8 cellular contexts compared by ENCODE assay signal in the genomic region with DNA sequence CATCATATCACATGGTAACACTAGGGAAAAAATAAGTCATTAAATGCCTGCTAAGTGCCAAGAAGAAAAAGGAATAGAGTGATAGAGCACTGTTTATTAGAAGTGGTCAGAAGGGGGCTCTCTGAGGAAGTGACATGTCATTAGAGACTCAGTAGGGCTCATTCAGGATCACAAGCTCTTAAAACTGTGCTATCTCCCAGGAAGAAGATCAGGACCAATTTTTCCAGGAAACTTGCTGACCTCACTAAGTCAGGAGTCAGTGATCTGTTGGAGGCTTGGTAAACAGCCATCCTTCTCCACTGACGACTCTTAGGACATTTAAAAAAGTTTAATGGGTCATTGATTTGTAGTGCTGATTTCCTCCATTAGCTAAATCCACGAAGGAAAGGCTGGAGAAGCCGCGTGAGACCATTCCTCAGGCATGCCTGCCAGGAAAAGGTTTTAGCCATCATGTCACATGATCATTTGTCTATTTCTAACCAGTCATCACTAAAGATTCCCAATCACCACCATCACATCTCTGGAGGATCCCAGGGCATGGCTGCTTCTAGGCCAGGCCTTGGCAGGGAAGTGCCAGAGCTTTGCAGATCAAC. TPM values are rescaled to one million over a fixed set of nuclear protein-coding genes. Genes with fewer than 3 reads are reported as not detected.
DNase-seq lines count a peak whose midpoint lies in the region; ATAC-seq and TF ChIP-seq lines count a peak whose summit lies in the region.

No MANE protein-coding gene starts in this region.

- no peaks in the 10 kb centered on the region for H3K27me3 ChIP-seq in psoas muscle (ENCODE audit: insufficient read depth in 3 of 3, low read length in 2 of 3)
- H3K27me3 ChIP-seq in effector memory CD4-positive, alpha-beta T cell (replicated peaks; ENCODE audit: control insufficient read depth, insufficient read depth, low read length, poor library complexity, severe bottlenecking): no peaks in the 10 kb centered on the region

- POLR2A ChIA-PET in RWPE1 (lab: Yijun Ruan, JAX; ENCODE audit: low non-redundant PET): no interaction called here

- CTCF ChIA-PET in RWPE1 (lab: Yijun Ruan, JAX): interaction anchor here (1.5 kb wide), 1 partner anchor 245 kb away, joined by 4 read pairs; no protein-coding TSS in a partner anchor

- 52 to 54% (median 53%) methylated on average over 4 of the region's 4 CpGs for WGBS in psoas muscle, 3 donors

- H3K4me3 ChIP-seq in psoas muscle: no peak overlapping the region
- no peak overlapping the region for H3K4me3 ChIP-seq in effector memory CD4-positive, alpha-beta T cell (ENCODE audit: insufficient read depth, low read depth, low read length, poor library complexity, severe bottlenecking)

- DNase-seq in ELF-1 (ENCODE audit: low read depth, low spot score) (peak; percentile 20), RWPE1 (ENCODE audit: low spot score) (no peak), foreskin melanocyte (peak; percentile 20), psoas muscle (no peak)
- DNase-seq in activated CD8-positive, alpha-beta memory T cell treated with anti-CD3 and anti-CD28 coated beads, Interleukin-2, amount 50 U/mL, for 4 hours: no peak
- no peak for DNase-seq in effector memory CD4-positive, alpha-beta T cell
- no peak for DNase-seq in stimulated activated naive CD4-positive, alpha-beta T cell treated with Interleukin-2 at 50 U/mL for 16 hours (lab: John Stamatoyannopoulos, UW)

- H3K36me3 ChIP-seq in psoas muscle (ENCODE audit: insufficient read depth in 1 of 2, low read depth in 1 of 2): no peaks in the 10 kb centered on the region
- no peaks in the 10 kb centered on the region for H3K36me3 ChIP-seq in effector memory CD4-positive, alpha-beta T cell (ENCODE audit: control insufficient read depth, insufficient read depth, low read length)

- H3K4me1 ChIP-seq in psoas muscle: no peaks in the 10 kb centered on the region
- H3K4me1 ChIP-seq in effector memory CD4-positive, alpha-beta T cell (ENCODE audit: control insufficient read depth, insufficient read depth, low read length, poor library complexity, severe bottlenecking): no peaks in the 10 kb centered on the region

- intact Hi-C loops in psoas muscle (cut with DNase I): no loop called here

- TF ChIP-seq CTCF in RWPE1 (conservative IDR thresholded peaks at IDR 0.05; ENCODE audit: low read depth) (no peak), psoas muscle (IDR thresholded peaks at IDR 0.05) (no peak)

- ATAC-seq in psoas muscle: peak in 3 of 4 donors; percentile 38 to 66 (median 58)
- ATAC-seq in HG02798 (IDR thresholded peaks at IDR 0.05; ENCODE audit: poor library complexity, unreplicated experiment): no peak

- H3K27ac ChIP-seq in RWPE1 (peak overlapping the region; percentile 5; the same call in 1 of the 2 replicates), psoas muscle (peak overlapping the region; percentile 11)
- H3K27ac ChIP-seq in effector memory CD4-positive, alpha-beta T cell (ENCODE audit: insufficient read depth, low read length, poor library complexity, severe bottlenecking): no peak overlapping the region

- H3K9me3 ChIP-seq in psoas muscle: no peaks in the 10 kb centered on the region
- no peaks in the 10 kb centered on the region for H3K9me3 ChIP-seq in effector memory CD4-positive, alpha-beta T cell (ENCODE audit: control insufficient read depth, low read length)

RNA-seq across cellular contexts. Expression of a gene that starts 5.9 kb away (rescaled TPM):
- 100 to 1,000 TPM in 1 of 4 donors, 10 to 100 TPM in 3; 29.7 to 112 (median 56.3) TPM for total RNA-seq in psoas muscle
- 100 to 1,000 TPM in 1 of 3 donors, 10 to 100 TPM in 2; 28.7 to 107 (median 46.1) TPM for polyA plus RNA-seq in psoas muscle

Comparison
In these comparisons a context has a peak if more than half of its experiments do, and no peak if none do; other contexts are left out.
1. DNase-seq: peak in ELF-1 (single experiment) and foreskin melanocyte (single experiment); none in RWPE1 (single experiment), psoas muscle (0 of 2), activated CD8-positive, alpha-beta memory T cell treated with anti-CD3 and anti-CD28 coated beads, Interleukin-2, amount 50 U/mL, for 4 hours (single experiment), effector memory CD4-positive, alpha-beta T cell (0 of 3) and stimulated activated naive CD4-positive, alpha-beta T cell treated with Interleukin-2 at 50 U/mL for 16 hours (single experiment).